Comparison of ENCODE assay signal across 11 cellular contexts in the genomic region with DNA sequence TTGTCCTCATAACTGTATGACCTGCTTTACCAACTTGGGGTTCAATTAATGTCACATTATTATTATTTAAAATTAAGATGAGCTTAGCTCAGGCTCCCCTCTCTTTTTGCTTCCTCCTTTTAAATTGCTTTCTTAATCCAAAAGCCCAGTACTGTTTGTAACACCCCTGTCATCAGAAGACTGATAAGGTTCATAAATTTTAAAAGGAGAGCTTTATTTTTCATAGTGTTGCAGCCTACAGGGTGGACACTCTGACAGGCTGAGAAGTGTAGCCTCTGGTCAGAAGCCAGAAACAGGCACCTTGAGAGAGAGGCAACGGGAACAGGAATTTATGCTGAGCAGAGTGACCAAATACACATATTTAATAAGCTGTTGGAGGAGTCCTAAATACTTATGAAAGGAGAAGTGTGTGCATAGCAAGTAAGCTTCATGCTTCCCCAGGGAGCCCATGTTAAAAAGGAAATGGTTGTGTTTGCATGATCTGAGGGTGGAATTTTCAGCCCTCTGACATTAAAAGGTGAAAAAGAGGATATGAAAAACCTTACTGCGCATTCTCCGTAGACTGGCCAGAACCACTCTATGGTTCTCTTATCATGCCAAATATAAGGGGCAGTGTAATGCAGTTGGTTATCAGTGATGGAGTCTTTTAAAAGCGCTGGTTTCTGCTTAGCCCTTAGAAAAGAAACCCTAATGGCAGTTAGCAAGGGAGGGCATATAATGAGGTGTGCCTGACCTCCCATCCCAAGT. TPM values are rescaled to one million over a fixed set of nuclear protein-coding genes. Genes with fewer than 3 reads are reported as not detected.
DNase-seq lines count a peak whose midpoint lies in the region; ATAC-seq lines count a peak whose summit lies in the region.
"Had no signal": no experiment of that assay in that cellular context is flagged by ENCODE, and none has a peak within 500 bp of the region (broad histone marks: within the 10 kb centered on the region; RNA-seq: fewer than 3 reads in every experiment).

No MANE protein-coding gene starts in this region.

- H3K9ac ChIP-seq in skeletal muscle tissue (ENCODE audit: low read depth in 1 of 3, low read length in 3 of 3), result no peak overlapping the region

- ATAC-seq in GM19043 (IDR thresholded peaks at IDR 0.05; ENCODE audit: low read depth, unreplicated experiment) (peak; percentile 89), HG02763 (IDR thresholded peaks at IDR 0.05; ENCODE audit: unreplicated experiment) (peak; percentile 73)
- ATAC-seq: activated CD4-positive, alpha-beta T cell treated with anti-CD3 and anti-CD28 coated beads for 36 hours had no signal

- no peaks in the 10 kb centered on the region for H3K9me3 ChIP-seq in skeletal muscle tissue (ENCODE audit: control insufficient read depth in 3 of 3, low read length in 3 of 3)
- H3K9me3 ChIP-seq: testis had no signal

- H3K27me3 ChIP-seq in skeletal muscle tissue (ENCODE audit: control insufficient read depth in 3 of 3, insufficient read depth in 3 of 3, low read length in 3 of 3), result no peaks in the 10 kb centered on the region
- H3K27me3 ChIP-seq: cardiac muscle cell, testis had no signal

- H3K4me3 ChIP-seq in skeletal muscle tissue (ENCODE audit: low read length in 3 of 3), result no peak overlapping the region
- H3K4me3 ChIP-seq: cardiac muscle cell, testis had no signal

- peaks cover 0 to 12% (median 6%) of the 10 kb centered on the region in 3 donors for H3K4me1 ChIP-seq in skeletal muscle tissue (ENCODE audit: control insufficient read depth in 3 of 3, insufficient read depth in 3 of 3, low read length in 3 of 3)
- H3K4me1 ChIP-seq: testis had no signal

- DNase-seq in MV-4-11 (lab: John Stamatoyannopoulos, UW), result peak; percentile 95
- DNase-seq in SK-N-DZ (ENCODE audit: low spot score), result no peak
- no peak for DNase-seq in stimulated activated CD4-positive, alpha-beta T cell treated with anti-CD3 and anti-CD28 coated beads, Interleukin-4, amount 100 ng/mL, for 24 hours
- DNase-seq in dedifferentiated amniotic fluid mesenchymal stem cell (ENCODE audit: extremely low spot score), result no peak
- DNase-seq: activated CD4-positive, alpha-beta T cell treated with anti-CD3 and anti-CD28 coated beads for 36 hours; NCI-H187 treated with DMSO at 0.1 percent for 48 hours; testis had no signal

- H3K36me3 ChIP-seq in skeletal muscle tissue (ENCODE audit: control insufficient read depth in 3 of 3, insufficient read depth in 3 of 3, low read length in 3 of 3), result no peaks in the 10 kb centered on the region
- H3K36me3 ChIP-seq: cardiac muscle cell had no signal

- H3K27ac ChIP-seq in skeletal muscle tissue (ENCODE audit: low read depth, low read length), result peak overlapping the region; percentile 29
- H3K27ac ChIP-seq: cardiac muscle cell, testis had no signal

RNA-seq across cellular contexts. Expression of gene FGGY, which starts 30.5 kb away (rescaled TPM):
- total RNA-seq in skeletal muscle tissue, result 52.2 TPM
- 10.4 and 16.9 TPM in 2 replicates for polyA plus RNA-seq in SK-N-DZ (2014; cell fraction: cytosol; rRNA removed)
- polyA plus RNA-seq in SK-N-DZ (2014; cell fraction: nucleus; rRNA removed), result 9.4 and 10.6 TPM in 2 replicates
